In the genomic region with DNA sequence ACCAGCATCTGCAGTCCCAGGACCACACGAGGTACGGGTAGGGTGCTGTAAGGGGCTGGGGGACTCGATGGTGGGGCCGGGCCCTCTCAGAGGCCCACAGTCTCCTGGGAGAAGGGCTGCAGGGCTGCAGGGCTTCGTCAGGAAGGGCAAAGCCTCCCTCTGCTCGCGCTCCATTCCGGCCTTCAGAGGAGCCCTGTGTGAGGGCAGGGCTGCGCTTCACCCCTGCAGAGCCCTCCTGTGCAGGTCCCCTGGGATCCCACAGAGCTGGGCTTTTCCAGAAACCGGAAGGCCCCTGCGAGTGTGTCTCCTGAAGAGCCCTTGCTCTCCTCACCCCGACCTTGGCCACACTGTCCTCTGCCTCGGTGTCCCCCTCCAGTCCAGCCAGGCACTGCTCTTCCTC, we compare ENCODE assay signal across 23 cellular contexts. TPM values are rescaled to one million over a fixed set of nuclear protein-coding genes. Genes with fewer than 3 reads are reported as not detected.
A peak's percentile ranks its signal among the peaks of the same experiment; 100 is the strongest.
DNase-seq lines count a peak whose midpoint lies in the region; ATAC-seq and TF ChIP-seq lines count a peak whose summit lies in the region.
"Had no signal": no experiment of that assay in that cellular context is flagged by ENCODE, and none has a peak within 500 bp of the region (broad histone marks: within the 10 kb centered on the region; RNA-seq: fewer than 3 reads in every experiment).

No MANE protein-coding gene starts in this region.

- no peaks in the 10 kb centered on the region for H3K36me3 Mint-ChIP-seq in Caco-2 (ENCODE audit: insufficient read depth, unreplicated experiment)
- peaks cover 2% of the 10 kb centered on the region for H3K36me3 Mint-ChIP-seq in effector memory CD8-positive, alpha-beta T cell (ENCODE audit: insufficient read depth)
- H3K36me3 Mint-ChIP-seq: CD4-positive, CD25-positive, alpha-beta regulatory T cell; CD8-positive, alpha-beta T cell had no signal

- H3K9me3 Mint-ChIP-seq in Caco-2 (ENCODE audit: unreplicated experiment): no peaks in the 10 kb centered on the region
- no peaks in the 10 kb centered on the region for H3K9me3 Mint-ChIP-seq in effector memory CD8-positive, alpha-beta T cell
- H3K9me3 Mint-ChIP-seq: CD8-positive, alpha-beta T cell had no signal

- no peak overlapping the region for H4K91ac ChIP-seq in neuronal stem cell (ENCODE audit: low read depth, low read length, poor library complexity)

- ATAC-seq in left cardiac atrium: no peak
- no peak for ATAC-seq in left ventricle myocardium superior
- ATAC-seq in effector memory CD8-positive, alpha-beta T cell (replicated peaks): no peak
- ATAC-seq in HG03571 (IDR thresholded peaks at IDR 0.05; ENCODE audit: unreplicated experiment): no peak
- ATAC-seq: A549; CD8-positive, alpha-beta T cell; GM12878 had no signal

- H3K27ac Mint-ChIP-seq in Caco-2 (ENCODE audit: unreplicated experiment): peak overlapping the region; percentile 8
- H3K27ac Mint-ChIP-seq in effector memory CD8-positive, alpha-beta T cell: peak overlapping the region in 1 of 2 donors; percentile 41
- H3K27ac Mint-ChIP-seq: CD4-positive, CD25-positive, alpha-beta regulatory T cell; CD8-positive, alpha-beta T cell had no signal

- H3K4me2 ChIP-seq in neuronal stem cell (ENCODE audit: insufficient read depth, low read length, poor library complexity, severe bottlenecking): no peak overlapping the region
- H3K4me2 ChIP-seq: A549 had no signal

- no peaks in the 10 kb centered on the region for H3K27me3 Mint-ChIP-seq in Caco-2 (ENCODE audit: insufficient read depth, unreplicated experiment)
- no peaks in the 10 kb centered on the region for H3K27me3 Mint-ChIP-seq in effector memory CD8-positive, alpha-beta T cell

- POLR2A ChIA-PET in Caco-2 (lab: Charles Lee): no interaction called here

- H3K23ac ChIP-seq in neuronal stem cell (ENCODE audit: low read depth, low read length, poor library complexity): no peak overlapping the region

- no peak overlapping the region for H2BK5ac ChIP-seq in neuronal stem cell (ENCODE audit: low read length)

- H3K36me3 ChIP-seq in Caco-2 (ENCODE audit: control insufficient read depth, insufficient read depth, low read length) (no peaks in the 10 kb centered on the region), neuronal stem cell (replicated peaks in 1 of 2; ENCODE audit: control insufficient read depth in 2 of 2, insufficient read depth in 2 of 2, low read length in 2 of 2) (no peaks in the 10 kb centered on the region)
- H3K36me3 ChIP-seq: BE2C had no signal

- H2BK120ac ChIP-seq in neuronal stem cell (ENCODE audit: low read depth, low read length): peak overlapping the region; percentile 22

- H3K4me1 Mint-ChIP-seq in Caco-2 (ENCODE audit: low read depth, unreplicated experiment): no peaks in the 10 kb centered on the region
- H3K4me1 Mint-ChIP-seq in effector memory CD8-positive, alpha-beta T cell (ENCODE audit: low read depth in 2 of 2): peaks cover 2 to 3% of the 10 kb centered on the region in 2 donors
- H3K4me1 Mint-ChIP-seq: CD4-positive, CD25-positive, alpha-beta regulatory T cell had no signal

- no peaks in the 10 kb centered on the region for H3K27me3 ChIP-seq in Caco-2 (replicated peaks; ENCODE audit: control insufficient read depth, insufficient read depth, low read length)
- H3K27me3 ChIP-seq in neuronal stem cell (ENCODE audit: control insufficient read depth in 3 of 3, insufficient read depth in 3 of 3, low read depth in 1 of 3, low read length in 3 of 3): peaks cover 0 to 62% (median 0%) of the 10 kb centered on the region in 3 experiments
- H3K27me3 ChIP-seq: BE2C had no signal

- no peak overlapping the region for H3K9ac ChIP-seq in neuronal stem cell (ENCODE audit: low read depth, low read length, poor library complexity)
- H3K9ac ChIP-seq: GM23248 had no signal

- H3K9me3 ChIP-seq in Caco-2 (no peaks in the 10 kb centered on the region), neuronal stem cell (replicated peaks in 1 of 2; ENCODE audit: control insufficient read depth in 2 of 2, insufficient read depth in 1 of 2, low read depth in 1 of 2, low read length in 2 of 2) (no peaks in the 10 kb centered on the region)
- H3K9me3 ChIP-seq: A549, BE2C had no signal

- CTCF ChIA-PET in Caco-2 (lab: Charles Lee): no interaction called here

- peak overlapping the region; percentile 69 for H3K18ac ChIP-seq in neuronal stem cell (ENCODE audit: low read length)

- no peak overlapping the region for H3K4me3 Mint-ChIP-seq in Caco-2 (ENCODE audit: unreplicated experiment)
- H3K4me3 Mint-ChIP-seq in effector memory CD8-positive, alpha-beta T cell: no peak overlapping the region
- H3K4me3 Mint-ChIP-seq: CD4-positive, CD25-positive, alpha-beta regulatory T cell; CD8-positive, alpha-beta T cell had no signal

- no peak overlapping the region for H3K4ac ChIP-seq in neuronal stem cell (ENCODE audit: low read length)

- BruUV-seq in Caco-2 (replicated peaks; lab: Mats Ljungman, UMichigan): no TSS peak

- H3K79me1 ChIP-seq in neuronal stem cell (ENCODE audit: low read depth, low read length): no peaks in the 10 kb centered on the region

- H2AK5ac ChIP-seq in neuronal stem cell (ENCODE audit: low read depth, low read length): peak overlapping the region; percentile 87

- H2BK12ac ChIP-seq in neuronal stem cell (ENCODE audit: low read length): no peak overlapping the region

- peak; percentile 10 for DNase-seq in left cardiac atrium
- no peak for DNase-seq in left ventricle myocardium superior
- DNase-seq in Caco-2: no peak
- no peak for DNase-seq in neuronal stem cell (ENCODE audit: low spot score)
- DNase-seq in activated CD4-positive, alpha-beta T cell treated with anti-CD3 and anti-CD28 coated beads, Interleukin-2, amount 50 U/mL, for 1 hour: no peak
- no peak for DNase-seq in effector memory CD8-positive, alpha-beta T cell
- DNase-seq: ACHN; AML-193; BE2C; CD4-positive, CD25-positive, alpha-beta regulatory T cell; CD8-positive, alpha-beta T cell; DMS 273 treated with DMSO at 0.1 percent for 48 hours; DMS79; EL; GDM1; GM23248; H7; HCEC 1CT had no signal

- H3K4me1 ChIP-seq in Caco-2 (no peaks in the 10 kb centered on the region), neuronal stem cell (ENCODE audit: control insufficient read depth in 2 of 2, insufficient read depth in 1 of 2, low read depth in 1 of 2, low read length in 2 of 2) (peaks cover 0 to 4% of the 10 kb centered on the region in 2 donors)
- H3K4me1 ChIP-seq: A549 had no signal

- H3K27ac ChIP-seq in neuronal stem cell (replicated peaks; ENCODE audit: low read length): no peak overlapping the region
- H3K27ac ChIP-seq: 22Rv1, A549, C4-2B, GM23248 had no signal

- H3K14ac ChIP-seq in neuronal stem cell (ENCODE audit: low read length): peak overlapping the region; percentile 44

- no peak overlapping the region for H4K8ac ChIP-seq in neuronal stem cell (ENCODE audit: low read depth, low read length)

- intact Hi-C loops in left cardiac atrium (cut with DNase I) (no loop called here), left ventricle myocardium superior (cut with micrococcal nuclease) (no loop called here), Caco-2 (cut with micrococcal nuclease; ENCODE audit: unreplicated experiment) (no loop called here)

- no peak overlapping the region for H3K4me3 ChIP-seq in Caco-2 (ENCODE audit: low read depth, low read length)
- H3K4me3 ChIP-seq in neuronal stem cell (ENCODE audit: low read length in 2 of 2): no peak overlapping the region
- H3K4me3 ChIP-seq: A549, GM12878, GM23248 had no signal

- no peak overlapping the region for H2AFZ ChIP-seq in neuronal stem cell (ENCODE audit: low read length)
- H2AFZ ChIP-seq: GM23248 had no signal

- TF ChIP-seq CTCF in Caco-2 (IDR thresholded peaks at IDR 0.05; ENCODE audit: insufficient read depth in 1 of 2, low read depth in 1 of 2, low read length in 1 of 2, severe bottlenecking in 1 of 2, unreplicated experiment in 1 of 2): no peak

- no CpG with 5 or more reads among the region's 13 CpGs for WGBS in neuronal stem cell (ENCODE audit: extremely low coverage in 2 of 2, insufficient read length in 2 of 2, insufficient replicate concordance in 1 of 2), 2 donors

- H2BK15ac ChIP-seq in neuronal stem cell (ENCODE audit: low read length): peak overlapping the region; percentile 76

RNA-seq across cellular contexts. Expression of a gene that starts 27.2 kb away (rescaled TPM):
- total RNA-seq in left cardiac atrium (1 to 10 TPM; 3.4 to 6.6 TPM), left ventricle myocardium superior (15.2 TPM), Caco-2 (2022) (22.6 and 29.0 TPM in 2 replicates)
- 0.15 TPM for polyA plus RNA-seq in neuronal stem cell (2013, experiment 1 of 2)
- 0.12 TPM for polyA plus RNA-seq in neuronal stem cell (2013, experiment 2 of 2)
- total RNA-seq: CD4-positive, CD25-positive, alpha-beta regulatory T cell; GM12878; GM23248 had no signal
- polyA plus RNA-seq: GM23248 had no signal
